Comparison of ENCODE assay signal across 18 cellular contexts in genomic region chr7:36032362-36032818, GRCh38.
DNase-seq lines count a peak whose midpoint lies in the region; ATAC-seq and TF ChIP-seq lines count a peak whose summit lies in the region.
"Had no signal": no experiment of that assay in that cellular context is flagged by ENCODE, and none has a peak within 500 bp of the region (broad histone marks: within the 10 kb centered on the region; RNA-seq: fewer than 3 reads in every experiment).

No MANE protein-coding gene starts in this region.

- H3K4ac ChIP-seq in IMR-90 (ENCODE audit: low read depth, low read length): no peak overlapping the region

- H2AFZ ChIP-seq in IMR-90 (replicated peaks; ENCODE audit: low read length, poor library complexity): no peak overlapping the region

- no peaks in the 10 kb centered on the region for H3K79me1 ChIP-seq in IMR-90 (ENCODE audit: low read depth in 1 of 2, low read length in 2 of 2)

- dilution Hi-C loops in IMR-90 (cut with HindIII; ENCODE audit: low sequenced_read_pairs, unreplicated experiment): no loop called here

- in situ Hi-C loops in IMR-90 (cut with MboI; ENCODE audit: low sequenced_read_pairs): no loop called here

- H2AK9ac ChIP-seq in IMR-90 (replicated peaks; ENCODE audit: low read depth, low read length, poor library complexity): no peak overlapping the region

- H3K4me3 ChIP-seq in IMR-90 (ENCODE audit: insufficient read depth, low read depth, low read length) (no peak overlapping the region), A673 (ENCODE audit: low read depth, low read length, poor library complexity, severe bottlenecking) (no peak overlapping the region)
- H3K4me3 ChIP-seq: K562, pancreas, smooth muscle cell, upper lobe of right lung had no signal

- no peak overlapping the region for H3K23ac ChIP-seq in IMR-90 (ENCODE audit: low read depth, low read length)

- whole genome bisulfite sequencing in IMR-90 (ENCODE audit: extremely low coverage in 2 of 2, insufficient read length in 1 of 2), 2 experiments: no CpG with 5 or more reads among the region's 5 CpGs

- no TSS peak for BruUV-seq in IMR-90 (replicated peaks; lab: Mats Ljungman, UMichigan)
- no TSS peak for BruUV-seq in A673 (replicated peaks; lab: Mats Ljungman, UMichigan)

- H2BK120ac ChIP-seq in IMR-90 (ENCODE audit: low read depth, low read length): no peak overlapping the region

- no peaks in the 10 kb centered on the region for H4K20me1 ChIP-seq in IMR-90 (ENCODE audit: insufficient read depth, low read length)

- H3K56ac ChIP-seq in IMR-90 (ENCODE audit: extremely low read depth, insufficient read depth, low read length): no peak overlapping the region

- peak overlapping the region; percentile 15 for H3K14ac ChIP-seq in IMR-90 (replicated peaks; ENCODE audit: low read depth, low read length)

- H3K9ac ChIP-seq in IMR-90 (ENCODE audit: low read depth, low read length): no peak overlapping the region

- no peaks in the 10 kb centered on the region for H3K9me3 ChIP-seq in IMR-90 (ENCODE audit: control insufficient read depth, insufficient read depth, low read length)
- H3K9me3 ChIP-seq in A673 (ENCODE audit: low read depth, low read length, poor library complexity, severe bottlenecking): no peaks in the 10 kb centered on the region
- H3K9me3 ChIP-seq: BE2C, pancreas, upper lobe of right lung had no signal

- H3K4me2 ChIP-seq in IMR-90 (ENCODE audit: low read depth, low read length): peak overlapping the region; percentile 11; the same call in 1 of the 2 replicates
- H3K4me2 ChIP-seq: smooth muscle cell had no signal

- no peak for TF ChIP-seq RAD21 in IMR-90 (IDR thresholded peaks at IDR 0.05; ENCODE audit: low read length)

- no peaks in the 10 kb centered on the region for H3K9me1 ChIP-seq in IMR-90 (ENCODE audit: insufficient read depth, low read length)

- intact Hi-C loops in IMR-90 (cut with micrococcal nuclease) (no loop called here), A673 (cut with micrococcal nuclease; ENCODE audit: unreplicated experiment) (no loop called here)

- no peak overlapping the region for H2AK5ac ChIP-seq in IMR-90 (ENCODE audit: low read depth, low read length)

- H4K8ac ChIP-seq in IMR-90 (ENCODE audit: low read depth in 2 of 2, low read length in 2 of 2): no peak overlapping the region; a peak in 1 of 4 replicates

- no peak overlapping the region for H2BK15ac ChIP-seq in IMR-90 (ENCODE audit: low read depth, low read length)

- no peak overlapping the region for H4K91ac ChIP-seq in IMR-90 (ENCODE audit: insufficient read depth, low read depth, low read length)

- TF ChIP-seq POLR2A in IMR-90 (IDR thresholded peaks at IDR 0.05; ENCODE audit: low read depth, low read length): no peak

- TF ChIP-seq CTCF in IMR-90 (conservative IDR thresholded peaks at IDR 0.05; ENCODE audit: low read depth, low read length) (no peak), A673 (conservative IDR thresholded peaks at IDR 0.05; ENCODE audit: low read depth, low read length) (no peak)

- no peak overlapping the region for H2BK5ac ChIP-seq in IMR-90 (ENCODE audit: low read depth, low read length, poor library complexity, severe bottlenecking)

- no peak overlapping the region for H2BK20ac ChIP-seq in IMR-90 (ENCODE audit: low read depth, low read length)

- H3K36me3 ChIP-seq in IMR-90 (ENCODE audit: control insufficient read depth, insufficient read depth, low read length) (no peaks in the 10 kb centered on the region), A673 (ENCODE audit: insufficient read depth, low read length, poor library complexity, severe bottlenecking) (no peaks in the 10 kb centered on the region)
- H3K36me3 ChIP-seq: BE2C, pancreas, upper lobe of right lung had no signal

- POLR2A ChIA-PET in IMR-90 (lab: Charles Lee; ENCODE audit: unreplicated experiment): no interaction called here
- POLR2A ChIA-PET in A673 (lab: Charles Lee; ENCODE audit: low non-redundant PET): no interaction called here

- peak; percentile 24 for DNase-seq in AG08396 (ENCODE audit: low spot score)
- DNase-seq in IMR-90: peak; percentile 21
- DNase-seq in astrocyte of the hippocampus (ENCODE audit: low read depth, low spot score): peak; percentile 74
- peak; percentile 44 for DNase-seq in midbrain (lab: John Stamatoyannopoulos, UW)
- DNase-seq in A673 (ENCODE audit: low spot score): no peak
- DNase-seq in stimulated activated CD8-positive, alpha-beta memory T cell treated with anti-CD3 and anti-CD28 coated beads, Interleukin-4, amount 100 ng/mL, for 48 hours: no peak
- DNase-seq: activated CD4-positive, CD25-positive, alpha-beta regulatory T cell treated with anti-CD3 and anti-CD28 coated beads, Interleukin-2, amount 50 U/mL, for 72 hours; activated CD8-positive, alpha-beta memory T cell treated with anti-CD3 and anti-CD28 coated beads, Interleukin-2, amount 50 U/mL, for 4 hours; activated naive CD4-positive, alpha-beta T cell treated with Interleukin-2 at 50 U/mL for 16 hours; BE2C; NCI-H187; pancreas; upper lobe of right lung had no signal

- H3K27me3 ChIP-seq in IMR-90 (ENCODE audit: control insufficient read depth, insufficient read depth, low read length): peaks cover 35% of the 10 kb centered on the region
- peaks cover 4% of the 10 kb centered on the region for H3K27me3 ChIP-seq in A673 (replicated peaks; ENCODE audit: insufficient read depth, low read depth, low read length, poor library complexity)
- H3K27me3 ChIP-seq: BE2C, pancreas, upper lobe of right lung had no signal

- H3K4me1 ChIP-seq in IMR-90 (ENCODE audit: control insufficient read depth, insufficient read depth, low read length) (peaks cover 9% of the 10 kb centered on the region; the same call in 1 of the 2 replicates), A673 (ENCODE audit: insufficient read depth, low read length, poor library complexity, severe bottlenecking) (no peaks in the 10 kb centered on the region)

- ATAC-seq in IMR-90 (ENCODE audit: low read depth) (peak; percentile 42), HG02840 (IDR thresholded peaks at IDR 0.05; ENCODE audit: low FRiP score, unreplicated experiment) (no peak), GM18868 (IDR thresholded peaks at IDR 0.05; ENCODE audit: unreplicated experiment) (no peak)
- ATAC-seq: K562; pancreas; stimulated activated memory B cell treated with anti-CD40 and anti-IgM and Interleukin-4, amounts not matched to agents 10 μg/mL and 1 μg/mL and 100 μg/mL, for 72 hours; upper lobe of right lung had no signal

- H4K5ac ChIP-seq in IMR-90 (ENCODE audit: low read depth, low read length): no peak overlapping the region

- H3K27ac ChIP-seq in IMR-90 (ENCODE audit: insufficient read depth, low read length) (no peak overlapping the region), A673 (ENCODE audit: low read depth, low read length, poor library complexity, severe bottlenecking) (no peak overlapping the region)
- H3K27ac ChIP-seq: pancreas, upper lobe of right lung had no signal

- H3K18ac ChIP-seq in IMR-90 (ENCODE audit: low read depth, low read length): no peak overlapping the region

- CTCF ChIA-PET in IMR-90 (lab: Yijun Ruan, JAX) (no interaction called here), A673 (lab: Charles Lee) (no interaction called here)

TF ChIP-seq in IMR-90, 13 proteins besides CTCF, POLR2A, EP300 and RAD21:
- TF ChIP-seq SMC3 (IDR thresholded peaks at IDR 0.05; ENCODE audit: low read depth, low read length): no peak
- TF ChIP-seq FOS (IDR thresholded peaks at IDR 0.05; ENCODE audit: low read depth, low read length): no peak
- TF ChIP-seq CEBPB (IDR thresholded peaks at IDR 0.05; ENCODE audit: low read depth, low read length): no peak
- no peak for TF ChIP-seq NFE2L2 (IDR thresholded peaks at IDR 0.05; ENCODE audit: low read depth, low read length)
- TF ChIP-seq, protein P1, sequence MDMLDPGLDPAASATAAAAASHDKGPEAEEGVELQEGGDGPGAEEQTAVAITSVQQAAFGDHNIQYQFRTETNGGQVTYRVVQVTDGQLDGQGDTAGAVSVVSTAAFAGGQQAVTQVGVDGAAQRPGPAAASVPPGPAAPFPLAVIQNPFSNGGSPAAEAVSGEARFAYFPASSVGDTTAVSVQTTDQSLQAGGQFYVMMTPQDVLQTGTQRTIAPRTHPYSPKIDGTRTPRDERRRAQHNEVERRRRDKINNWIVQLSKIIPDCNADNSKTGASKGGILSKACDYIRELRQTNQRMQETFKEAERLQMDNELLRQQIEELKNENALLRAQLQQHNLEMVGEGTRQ (IDR thresholded peaks at IDR 0.05; ENCODE audit: low read depth, low read length): no peak
- no peak for TF ChIP-seq CHD1 (IDR thresholded peaks at IDR 0.05; ENCODE audit: low read depth, low read length)
- TF ChIP-seq RCOR1 (IDR thresholded peaks at IDR 0.05; ENCODE audit: insufficient replicate concordance, low read length): no peak
- no peak for TF ChIP-seq MAFK (IDR thresholded peaks at IDR 0.05; ENCODE audit: low read depth, low read length)
- no peak for TF ChIP-seq MXI1 (IDR thresholded peaks at IDR 0.05; ENCODE audit: borderline replicate concordance, low read depth, low read length)
- TF ChIP-seq BHLHE40 (IDR thresholded peaks at IDR 0.05; ENCODE audit: low read depth, low read length): no peak
- TF ChIP-seq MAZ (IDR thresholded peaks at IDR 0.05; ENCODE audit: borderline replicate concordance, low read depth, low read length): no peak
- TF ChIP-seq ELK1 (IDR thresholded peaks at IDR 0.05; ENCODE audit: borderline replicate concordance, low read depth, low read length): no peak
- TF ChIP-seq RFX5 (IDR thresholded peaks at IDR 0.05; ENCODE audit: low read depth, low read length): no peak

Comparison
In these comparisons a context has a peak if more than half of its experiments do, and no peak if none do; other contexts are left out.
1. DNase-seq: peak in AG08396 (single experiment), IMR-90 (single experiment), astrocyte of the hippocampus (single experiment) and midbrain (single experiment); none in A673 (single experiment) and stimulated activated CD8-positive, alpha-beta memory T cell treated with anti-CD3 and anti-CD28 coated beads, Interleukin-4, amount 100 ng/mL, for 48 hours (single experiment).